Comparison of ENCODE assay signal across 9 cellular contexts in genomic region chr12:76232013-76232412, GRCh38.
"Had no signal": no experiment of that assay in that cellular context is flagged by ENCODE, and none has a peak within 500 bp of the region (broad histone marks: within the 10 kb centered on the region; RNA-seq: fewer than 3 reads in every experiment).

No MANE protein-coding gene starts in this region.

- H3K4me1 ChIP-seq: HAP-1 had no signal

- H3K9me3 ChIP-seq: HAP-1 had no signal

- ATAC-seq: GM23338, HCT116, HepG2 had no signal

- H3K4me2 ChIP-seq: GM23338 had no signal

- H3K9me3 Mint-ChIP-seq: GM23338, HFFc6, IgD-negative memory B cell had no signal

- H3K36me3 Mint-ChIP-seq: IgD-negative memory B cell had no signal

- H3K27ac ChIP-seq: HL-60 had no signal

- H3K4me3 ChIP-seq: GM23338, HAP-1 had no signal

- DNase-seq: H7, HFFc6, KBM-7 had no signal

- FAIRE-seq: HepG2 had no signal

- H3K27me3 Mint-ChIP-seq: IgD-negative memory B cell had no signal

- H2AFZ ChIP-seq: GM23338 had no signal

- H3K27ac Mint-ChIP-seq: GM23338, HFFc6 had no signal

- H3K4me1 Mint-ChIP-seq: GM23338, IgD-negative memory B cell had no signal

- H3K36me3 ChIP-seq: HAP-1 had no signal

- H3K4me3 Mint-ChIP-seq: GM23338, HFFc6 had no signal
